In the genomic region with DNA sequence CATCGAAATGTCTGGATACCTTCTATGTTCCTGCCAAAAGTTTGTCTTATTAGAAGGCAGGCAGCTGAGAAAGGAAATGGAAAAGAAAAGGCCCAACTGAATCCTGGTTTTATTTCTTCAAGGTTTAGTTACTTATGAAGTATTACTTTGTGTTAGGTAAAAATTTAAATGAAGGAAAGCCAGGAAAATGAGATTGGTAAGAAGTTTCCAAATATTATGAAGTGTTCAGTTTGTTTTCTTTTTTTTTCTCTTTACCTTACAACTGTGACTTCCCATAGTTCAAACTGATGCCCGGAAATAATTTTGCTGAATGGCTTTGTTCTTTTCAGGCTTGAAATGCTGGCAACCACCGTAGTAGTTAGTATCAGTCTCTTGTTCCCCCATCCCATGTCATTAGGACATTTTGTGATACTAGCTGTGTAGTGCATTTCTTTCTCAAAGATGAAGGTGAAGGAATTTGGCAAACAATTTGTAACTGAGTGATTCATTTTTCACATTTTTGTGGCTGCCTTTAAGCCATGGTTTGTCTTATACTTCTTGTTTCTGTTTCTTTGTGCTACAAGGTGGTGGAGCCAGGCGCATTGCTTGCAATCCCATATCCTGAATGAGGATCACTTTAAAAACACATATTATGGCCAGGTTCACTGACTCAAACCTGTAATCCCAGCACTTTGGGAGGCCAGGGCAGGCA, we compare ENCODE assay signal across 8 cellular contexts. TPM values are rescaled to one million over a fixed set of nuclear protein-coding genes. Genes with fewer than 3 reads are reported as not detected.
DNase-seq lines count a peak whose midpoint lies in the region; ATAC-seq and TF ChIP-seq lines count a peak whose summit lies in the region.

No MANE protein-coding gene starts in this region.

- no peaks in the 10 kb centered on the region for H3K27me3 Mint-ChIP-seq in glutamatergic neuron (ENCODE audit: unreplicated experiment)

- no peaks in the 10 kb centered on the region for H3K36me3 Mint-ChIP-seq in glutamatergic neuron (ENCODE audit: unreplicated experiment)

- DNase-seq in GM04503 (ENCODE audit: low read depth) = peak; percentile 44
- peak; percentile 81 for DNase-seq in LHCN-M2 (ENCODE audit: low read depth)
- DNase-seq in epithelial cell of prostate (ENCODE audit: low read depth, low spot score) = no peak
- no peak for DNase-seq in NCI-H2227 treated with DMSO at 0.1 percent for 48 hours (lab: John Stamatoyannopoulos, UW)
- DNase-seq in glutamatergic neuron = no peak
- DNase-seq in NAMALWA (ENCODE audit: low spot score) = no peak
- no peak for DNase-seq in BE2C

- H3K4me1 ChIP-seq in BE2C = no peaks in the 10 kb centered on the region

- H3K27me3 ChIP-seq in BE2C = no peaks in the 10 kb centered on the region

- H3K4me3 ChIP-seq in BE2C (ENCODE audit: low read depth, low read length) = no peak overlapping the region

- no peaks in the 10 kb centered on the region for H3K9me3 ChIP-seq in BE2C

- H3K4me1 Mint-ChIP-seq in glutamatergic neuron (ENCODE audit: low read depth, unreplicated experiment) = no peaks in the 10 kb centered on the region

- no peak for TF ChIP-seq CTCF in glutamatergic neuron (IDR thresholded peaks at IDR 0.05; ENCODE audit: partially characterized antibody, unreplicated experiment)
- no peak for TF ChIP-seq CTCF in BE2C (IDR thresholded peaks at IDR 0.05; ENCODE audit: low read depth, low read length)

- no peaks in the 10 kb centered on the region for H3K9me3 Mint-ChIP-seq in glutamatergic neuron (ENCODE audit: unreplicated experiment)

- no peak overlapping the region for H3K27ac Mint-ChIP-seq in glutamatergic neuron (ENCODE audit: unreplicated experiment)

- no peaks in the 10 kb centered on the region for H3K36me3 ChIP-seq in BE2C

- no peak overlapping the region for H3K4me3 Mint-ChIP-seq in glutamatergic neuron (ENCODE audit: unreplicated experiment)

- ATAC-seq in GM21717 (IDR thresholded peaks at IDR 0.05; ENCODE audit: unreplicated experiment) = peak; percentile 79

- H3K27ac ChIP-seq in epithelial cell of prostate = peak overlapping the region; percentile 65

RNA-seq across cellular contexts. Expression of gene GPD2, which starts 40.5 kb away (rescaled TPM):
- total RNA-seq in LHCN-M2 (2014; rRNA removed) (114 and 131 TPM in 2 replicates), glutamatergic neuron (ENCODE audit: unreplicated experiment) (26.2 TPM)
- 14.3 TPM for polyA plus RNA-seq in LHCN-M2 (2012)
- 1.5 TPM for polyA plus RNA-seq in BE2C (2012; ENCODE audit: insufficient read depth, insufficient read length, low read depth)

Comparison
In these comparisons a context has a peak if more than half of its experiments do, and no peak if none do; other contexts are left out.
1. DNase-seq: peak in GM04503 (single experiment) and LHCN-M2 (single experiment); none in epithelial cell of prostate (single experiment), NCI-H2227 treated with DMSO at 0.1 percent for 48 hours (single experiment), glutamatergic neuron (single experiment), NAMALWA (single experiment) and BE2C (single experiment).